Comparison of ENCODE assay signal across 10 cellular contexts in genomic region chr13:51620165-51620983, GRCh38. TPM values are rescaled to one million over a fixed set of nuclear protein-coding genes. Genes with fewer than 3 reads are reported as not detected.
DNase-seq lines count a peak whose midpoint lies in the region; ATAC-seq and TF ChIP-seq lines count a peak whose summit lies in the region.
"Had no signal": no experiment of that assay in that cellular context is flagged by ENCODE, and none has a peak within 500 bp of the region (broad histone marks: within the 10 kb centered on the region; RNA-seq: fewer than 3 reads in every experiment).

No MANE protein-coding gene starts in this region.

- no peak for DNase-seq in PC-3
- DNase-seq in chondrocyte (ENCODE audit: low spot score): no peak
- DNase-seq in right lobe of liver: no peak
- DNase-seq in thyroid gland: no peak
- DNase-seq in NK-92 (lab: John Stamatoyannopoulos, UW; ENCODE audit: unreplicated experiment): no peak
- no peak for DNase-seq in T-helper 2 cell treated with Interferon-gamma antibody and Interleukin-4, amounts not matched to agents 5 μg/mL and 100 μg/mL, for 36 hours (ENCODE audit: low spot score)
- DNase-seq in prostate gland (ENCODE audit: low spot score): no peak
- DNase-seq: activated CD4-positive, CD25-positive, alpha-beta regulatory T cell treated with anti-CD3 and anti-CD28 coated beads, Interleukin-2, amount 50 U/mL, for 72 hours; activated naive CD4-positive, alpha-beta T cell treated with anti-CD3 and anti-CD28 coated beads, Interleukin-2, amount 50 U/mL, for 16 hours; sigmoid colon had no signal

- no peaks in the 10 kb centered on the region for H4K20me1 ChIP-seq in PC-3 (ENCODE audit: low read length)

- H3K4me3 ChIP-seq in PC-3 (ENCODE audit: low read length) (no peak overlapping the region), right lobe of liver (no peak overlapping the region), thyroid gland (replicated peaks in 1 of 3) (no peak overlapping the region), prostate gland (no peak overlapping the region)
- H3K4me3 ChIP-seq: sigmoid colon had no signal

- H3K9me3 Mint-ChIP-seq in chondrocyte (ENCODE audit: low read depth): no peaks in the 10 kb centered on the region
- no peaks in the 10 kb centered on the region for H3K9me3 Mint-ChIP-seq in T-helper 2 cell treated with Interferon-gamma antibody and Interleukin-4, amounts not matched to agents 5 μg/mL and 100 μg/mL, for 36 hours

- TF ChIP-seq POLR2A in right lobe of liver (IDR thresholded peaks at IDR 0.05) (no peak), thyroid gland (IDR thresholded peaks at IDR 0.05) (no peak), prostate gland (IDR thresholded peaks at IDR 0.05) (no peak)

- H3K27ac ChIP-seq in PC-3 (ENCODE audit: low read length) (peak overlapping the region; percentile 64), right lobe of liver (no peak overlapping the region), thyroid gland (peak overlapping the region; percentile 75 to 87 (median 80)), prostate gland (no peak overlapping the region)
- H3K27ac ChIP-seq: sigmoid colon had no signal

- 64% methylated on average over 8 of the region's 11 CpGs for WGBS in right lobe of liver (ENCODE audit: insufficient coverage, low coverage, low lambda C conversion rate, missing lambda C conversion rate)
- 76 to 80% methylated on average over 9 to 11 of the region's 11 CpGs for WGBS in thyroid gland, 2 donors
- WGBS in prostate gland: 69% methylated on average over 11 of the region's 11 CpGs

- peaks cover 23% of the 10 kb centered on the region for H3K79me2 ChIP-seq in PC-3 (ENCODE audit: low read length)

- H3K36me3 ChIP-seq in PC-3 (ENCODE audit: low read depth, low read length) (no peaks in the 10 kb centered on the region), right lobe of liver (no peaks in the 10 kb centered on the region), thyroid gland (no peaks in the 10 kb centered on the region), prostate gland (no peaks in the 10 kb centered on the region)
- H3K36me3 ChIP-seq: sigmoid colon had no signal

- H3K4me2 ChIP-seq in PC-3 (ENCODE audit: low read length): no peak overlapping the region

- H3F3A ChIP-seq in PC-3 (ENCODE audit: low read length, unreplicated experiment): no peaks in the 10 kb centered on the region

- H3K27me3 Mint-ChIP-seq in chondrocyte (ENCODE audit: low read depth): no peaks in the 10 kb centered on the region
- H3K27me3 Mint-ChIP-seq in T-helper 2 cell treated with Interferon-gamma antibody and Interleukin-4, amounts not matched to agents 5 μg/mL and 100 μg/mL, for 36 hours (ENCODE audit: low read depth): no peaks in the 10 kb centered on the region

- H3K27ac Mint-ChIP-seq in chondrocyte (ENCODE audit: unreplicated experiment): peak overlapping the region; percentile 29
- H3K27ac Mint-ChIP-seq in T-helper 2 cell treated with Interferon-gamma antibody and Interleukin-4, amounts not matched to agents 5 μg/mL and 100 μg/mL, for 36 hours: no peak overlapping the region

- TF ChIP-seq CTCF in PC-3 (conservative IDR thresholded peaks at IDR 0.05; ENCODE audit: low read depth, low read length) (no peak), chondrocyte (IDR thresholded peaks at IDR 0.05) (no peak), right lobe of liver (IDR thresholded peaks at IDR 0.05) (no peak), thyroid gland (IDR thresholded peaks at IDR 0.05) (no peak), prostate gland (IDR thresholded peaks at IDR 0.05) (no peak)

- no peak overlapping the region for H3K4me3 Mint-ChIP-seq in chondrocyte (ENCODE audit: unreplicated experiment)
- no peak overlapping the region for H3K4me3 Mint-ChIP-seq in T-helper 2 cell treated with Interferon-gamma antibody and Interleukin-4, amounts not matched to agents 5 μg/mL and 100 μg/mL, for 36 hours

- POLR2A ChIA-PET in PC-3 (lab: Charles Lee; ENCODE audit: unreplicated experiment): interaction anchor here (0.5 to 1.0 kb wide), 2 partner anchors 41 to 167 kb away, joined by 3 to 6 read pairs; partner anchors contain the start of gene INTS6

- H3K4me1 Mint-ChIP-seq in chondrocyte (ENCODE audit: low read depth): peaks cover 60% of the 10 kb centered on the region
- peaks cover 28% of the 10 kb centered on the region for H3K4me1 Mint-ChIP-seq in T-helper 2 cell treated with Interferon-gamma antibody and Interleukin-4, amounts not matched to agents 5 μg/mL and 100 μg/mL, for 36 hours (ENCODE audit: low read depth)

- H3K4me1 ChIP-seq in PC-3 (ENCODE audit: insufficient read depth, low read length): peaks cover 19% of the 10 kb centered on the region
- H3K4me1 ChIP-seq in right lobe of liver: peaks cover 0 to 4% (median 2%) of the 10 kb centered on the region in 4 donors
- H3K4me1 ChIP-seq in thyroid gland: peaks cover 60 to 70% of the 10 kb centered on the region in 2 donors
- no peaks in the 10 kb centered on the region for H3K4me1 ChIP-seq in prostate gland (replicated peaks)

- H3K9ac ChIP-seq in PC-3 (ENCODE audit: low read length): no peak overlapping the region

- no peaks in the 10 kb centered on the region for H3K36me3 Mint-ChIP-seq in chondrocyte (ENCODE audit: low read depth)
- peaks cover 2% of the 10 kb centered on the region for H3K36me3 Mint-ChIP-seq in T-helper 2 cell treated with Interferon-gamma antibody and Interleukin-4, amounts not matched to agents 5 μg/mL and 100 μg/mL, for 36 hours (ENCODE audit: low read depth)

- H3K9me2 ChIP-seq in PC-3 (replicated peaks; ENCODE audit: low read length): no peaks in the 10 kb centered on the region

- intact Hi-C loops in PC-3 (cut with micrococcal nuclease) (no loop called here), right lobe of liver (cut with DNase I) (no loop called here), thyroid gland (cut with DNase I) (no loop called here), prostate gland (cut with DNase I) (no loop called here)

- CTCF ChIA-PET in PC-3 (lab: Charles Lee): interaction anchor here (1.0 kb wide), 1 partner anchor 18 kb away, joined by 5 read pairs; no protein-coding TSS in a partner anchor

- ATAC-seq in PC-3 (no peak), right lobe of liver (peak; percentile 24 to 58 (median 48))

- H3K9me3 ChIP-seq in PC-3 (ENCODE audit: low read length) (no peaks in the 10 kb centered on the region), right lobe of liver (no peaks in the 10 kb centered on the region), thyroid gland (no peaks in the 10 kb centered on the region), prostate gland (no peaks in the 10 kb centered on the region)
- H3K9me3 ChIP-seq: sigmoid colon had no signal

- no peak overlapping the region for H2AFZ ChIP-seq in PC-3 (ENCODE audit: low read length)

- no TSS peak for BruUV-seq in PC-3 (replicated peaks; lab: Mats Ljungman, UMichigan)

- H3K27me3 ChIP-seq in PC-3 (ENCODE audit: low read length) (no peaks in the 10 kb centered on the region), right lobe of liver (no peaks in the 10 kb centered on the region), thyroid gland (no peaks in the 10 kb centered on the region), prostate gland (replicated peaks; ENCODE audit: insufficient read depth) (no peaks in the 10 kb centered on the region)
- H3K27me3 ChIP-seq: sigmoid colon had no signal

RNA-seq across cellular contexts. Expression of gene WDFY2, which starts 36.1 kb away (rescaled TPM):
- total RNA-seq in PC-3 (2014; rRNA removed) (4.1 and 5.9 TPM in 2 replicates), chondrocyte (3.9 to 5.7 TPM (median 4.0 TPM) in 3 replicates), right lobe of liver (10 to 100 TPM in 1 of 6 experiments, 1 to 10 TPM in 5; 4.5 to 12.0 (median 7.3) TPM), thyroid gland (10 to 100 TPM; 15.8 to 23.9 (median 20.9) TPM), prostate gland (10 to 100 TPM in 1 of 2 donors, 1 to 10 TPM in 1; 7.9 to 23.2 TPM)

Comparison
In these comparisons a context has a peak if more than half of its experiments do, and no peak if none do; other contexts are left out.
1. H3K27ac ChIP-seq: peak in PC-3 (single experiment) and thyroid gland (3 of 3); none in right lobe of liver (0 of 3) and prostate gland (0 of 2).